35 cellular contexts compared by ENCODE assay signal in the genomic region with DNA sequence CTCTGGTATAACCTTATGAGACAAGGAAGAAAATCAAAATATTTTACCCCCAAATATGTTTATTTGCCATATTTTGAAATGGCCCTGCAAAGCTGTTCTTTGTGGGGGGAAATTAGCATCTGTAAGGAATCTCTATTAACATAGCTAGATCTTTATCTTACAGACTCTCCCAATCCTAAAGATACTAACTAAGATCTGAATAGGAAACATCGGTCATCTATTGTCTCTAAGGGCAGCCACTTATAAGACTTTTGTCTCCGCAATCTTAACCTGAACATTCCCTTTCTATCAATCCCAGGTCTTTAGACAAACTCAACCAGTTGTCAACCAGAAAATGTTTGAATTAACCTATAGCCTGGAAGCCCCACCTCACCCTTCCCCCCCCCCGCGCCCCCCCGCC.
"Had no signal": no experiment of that assay in that cellular context is flagged by ENCODE, and none has a peak within 500 bp of the region (broad histone marks: within the 10 kb centered on the region; RNA-seq: fewer than 3 reads in every experiment).

No MANE protein-coding gene starts in this region.

- DNase-seq: activated B cell treated with CpG ODN at 0.5 μM for 24 hours; activated CD4-positive, alpha-beta memory T cell treated with anti-CD3 and anti-CD28 coated beads for 36 hours; activated CD4-positive, alpha-beta T cell treated with anti-CD3 and anti-CD28 coated beads for 4 hours; activated CD4-positive, alpha-beta T cell treated with anti-CD3 and anti-CD28 coated beads, Interleukin-2, amount 10 ng/mL, durations not matched to agents 24 days and 14 days; activated CD4-positive, alpha-beta T cell treated with anti-CD3 and anti-CD28 coated beads, Interleukin-2, amount 50 U/mL, for 1 hour; activated CD4-positive, alpha-beta T cell treated with anti-CD3 and anti-CD28 coated beads, Interleukin-2, amount 50 U/mL, for 4 hours; activated CD4-positive, CD25-positive, alpha-beta regulatory T cell treated with anti-CD3 and anti-CD28 coated beads, Interleukin-2, amount 50 U/mL, for 72 hours; activated CD8-positive, alpha-beta memory T cell treated with anti-CD3 and anti-CD28 coated beads, Interleukin-2, amount 50 U/mL, for 4 hours; activated CD8-positive, alpha-beta T cell treated with anti-CD3 and anti-CD28 coated beads for 36 hours; activated effector memory CD4-positive, alpha-beta T cell treated with anti-CD3 and anti-CD28 coated beads, Interleukin-2, amount 50 U/mL, for 16 hours; activated gamma-delta T cell treated with Interleukin-2 at 50 U/mL for 16 hours; activated naive CD4-positive, alpha-beta T cell; activated naive CD4-positive, alpha-beta T cell treated with anti-CD3 and anti-CD28 coated beads for 36 hours; activated naive CD4-positive, alpha-beta T cell treated with anti-CD3 and anti-CD28 coated beads, Interleukin-2, amount 50 U/mL, for 16 hours; activated naive CD8-positive, alpha-beta T cell treated with anti-CD3 and anti-CD28 coated beads for 36 hours; activated T-cell treated with anti-CD3 and anti-CD28 coated beads for 4 hours; activated T-cell treated with anti-CD3 and anti-CD28 coated beads, Interleukin-2, amount 50 U/mL, for 1 hour; activated T-cell treated with anti-CD3 and anti-CD28 coated beads, Interleukin-2, amount 50 U/mL, for 4 hours; activated T-cell treated with anti-CD3 and anti-CD28 coated beads, Interleukin-2, amount 50 U/mL, for 72 hours; amniotic stem cell; aorta; body of pancreas; brain microvascular endothelial cell; central memory CD4-positive, alpha-beta T cell; T-helper 1 cell; T-helper 2 cell; T-helper 9 cell; WERI-Rb-1 had no signal

- H3K27ac ChIP-seq: adrenal gland, body of pancreas, brain microvascular endothelial cell, breast epithelium, WERI-Rb-1 had no signal

- H3K36me3 ChIP-seq: adrenal gland, breast epithelium had no signal

- H3K4me3 Mint-ChIP-seq: activated B cell treated with CpG ODN at 0.5 μM for 24 hours; activated CD4-positive, alpha-beta memory T cell treated with anti-CD3 and anti-CD28 coated beads for 36 hours; activated CD4-positive, alpha-beta T cell treated with anti-CD3 and anti-CD28 coated beads, Interleukin-2, amount 10 ng/mL, durations not matched to agents 24 days and 14 days; activated CD8-positive, alpha-beta T cell treated with anti-CD3 and anti-CD28 coated beads for 36 hours; activated naive CD4-positive, alpha-beta T cell treated with anti-CD3 and anti-CD28 coated beads for 36 hours; activated naive CD8-positive, alpha-beta T cell treated with anti-CD3 and anti-CD28 coated beads for 36 hours; activated T-cell treated with anti-CD3 and anti-CD28 coated beads, Interleukin-2, amount 50 U/mL, for 4 hours; activated T-cell treated with anti-CD3 and anti-CD28 coated beads, Interleukin-2, amount 50 U/mL, for 72 hours; activated T-helper 1 cell treated with anti-CD3 and anti-CD28 coated beads, Interleukin-12 subunit alpha, Interleukin-12 subunit beta, Interleukin-2, Interleukin-4 antibody, amounts not matched to agents 30 ng/mL and 10 ng/mL and 1 ng/mL, durations not matched to agents 14 hours and 24 hours and 36 hours; activated T-helper 17 cell treated with anti-CD3 and anti-CD28 coated beads, Interleukin-2, amount 50 U/mL, for 72 hours; T-helper 1 cell treated with Interleukin-12 subunit alpha and Interleukin-12 subunit beta and Interleukin-4 antibody, amounts not matched to agents 30 μg/mL and 1 μg/mL, for 36 hours; T-helper 2 cell treated with Interferon-gamma antibody and Interleukin-4, amounts not matched to agents 5 μg/mL and 100 μg/mL, for 36 hours had no signal

- H3K4me1 ChIP-seq: body of pancreas, breast epithelium had no signal

- H3K36me3 Mint-ChIP-seq: activated naive CD4-positive, alpha-beta T cell treated with anti-CD3 and anti-CD28 coated beads, Interleukin-2, amount 50 U/mL, for 72 hours had no signal

- H3K9me3 Mint-ChIP-seq: activated B cell treated with CpG ODN at 0.5 μM for 24 hours; activated CD4-positive, alpha-beta memory T cell treated with anti-CD3 and anti-CD28 coated beads for 36 hours; activated CD4-positive, alpha-beta T cell treated with anti-CD3 and anti-CD28 coated beads, Interleukin-2, amount 10 ng/mL, durations not matched to agents 24 days and 14 days; activated CD8-positive, alpha-beta T cell treated with anti-CD3 and anti-CD28 coated beads for 36 hours; activated naive CD4-positive, alpha-beta T cell treated with anti-CD3 and anti-CD28 coated beads for 36 hours; activated naive CD4-positive, alpha-beta T cell treated with anti-CD3 and anti-CD28 coated beads, Interleukin-2, amount 50 U/mL, for 72 hours; activated naive CD8-positive, alpha-beta T cell treated with anti-CD3 and anti-CD28 coated beads for 36 hours; activated T-cell treated with anti-CD3 and anti-CD28 coated beads, Interleukin-2, amount 50 U/mL, for 4 hours; activated T-cell treated with anti-CD3 and anti-CD28 coated beads, Interleukin-2, amount 50 U/mL, for 72 hours; activated T-helper 1 cell treated with anti-CD3 and anti-CD28 coated beads, Interleukin-12 subunit alpha, Interleukin-12 subunit beta, Interleukin-2, Interleukin-4 antibody, amounts not matched to agents 30 ng/mL and 10 ng/mL and 1 ng/mL, durations not matched to agents 14 hours and 24 hours and 36 hours; activated T-helper 17 cell treated with anti-CD3 and anti-CD28 coated beads, Interleukin-2, amount 50 U/mL, for 72 hours; T-helper 1 cell treated with Interleukin-12 subunit alpha and Interleukin-12 subunit beta and Interleukin-4 antibody, amounts not matched to agents 30 μg/mL and 1 μg/mL, for 36 hours; T-helper 2 cell treated with Interferon-gamma antibody and Interleukin-4, amounts not matched to agents 5 μg/mL and 100 μg/mL, for 36 hours had no signal

- H3K27ac Mint-ChIP-seq: activated B cell treated with CpG ODN at 0.5 μM for 24 hours; activated CD4-positive, alpha-beta memory T cell treated with anti-CD3 and anti-CD28 coated beads for 36 hours; activated CD4-positive, alpha-beta T cell treated with anti-CD3 and anti-CD28 coated beads, Interleukin-2, amount 10 ng/mL, durations not matched to agents 24 days and 14 days; activated CD8-positive, alpha-beta T cell treated with anti-CD3 and anti-CD28 coated beads for 36 hours; activated naive CD4-positive, alpha-beta T cell treated with anti-CD3 and anti-CD28 coated beads for 36 hours; activated naive CD4-positive, alpha-beta T cell treated with anti-CD3 and anti-CD28 coated beads, Interleukin-2, amount 50 U/mL, for 72 hours; activated naive CD8-positive, alpha-beta T cell treated with anti-CD3 and anti-CD28 coated beads for 36 hours; activated T-cell treated with anti-CD3 and anti-CD28 coated beads, Interleukin-2, amount 50 U/mL, for 72 hours; activated T-helper 1 cell treated with anti-CD3 and anti-CD28 coated beads, Interleukin-12 subunit alpha, Interleukin-12 subunit beta, Interleukin-2, Interleukin-4 antibody, amounts not matched to agents 30 ng/mL and 10 ng/mL and 1 ng/mL, durations not matched to agents 14 hours and 24 hours and 36 hours; activated T-helper 17 cell treated with anti-CD3 and anti-CD28 coated beads, Interleukin-2, amount 50 U/mL, for 72 hours; T-helper 1 cell treated with Interleukin-12 subunit alpha and Interleukin-12 subunit beta and Interleukin-4 antibody, amounts not matched to agents 30 μg/mL and 1 μg/mL, for 36 hours; T-helper 2 cell treated with Interferon-gamma antibody and Interleukin-4, amounts not matched to agents 5 μg/mL and 100 μg/mL, for 36 hours had no signal

- H3K4me1 Mint-ChIP-seq: activated B cell treated with CpG ODN at 0.5 μM for 24 hours; activated CD4-positive, alpha-beta T cell treated with anti-CD3 and anti-CD28 coated beads, Interleukin-2, amount 10 ng/mL, durations not matched to agents 24 days and 14 days; activated naive CD8-positive, alpha-beta T cell treated with anti-CD3 and anti-CD28 coated beads for 36 hours; activated T-helper 17 cell treated with anti-CD3 and anti-CD28 coated beads, Interleukin-2, amount 50 U/mL, for 72 hours had no signal

- H3K4me3 ChIP-seq: adrenal gland, body of pancreas, breast epithelium had no signal

- ATAC-seq: activated CD8-positive, alpha-beta T cell treated with anti-CD3 and anti-CD28 coated beads for 36 hours; activated naive CD4-positive, alpha-beta T cell treated with anti-CD3 and anti-CD28 coated beads, Interleukin-2, amount 50 U/mL, for 72 hours; activated T-cell treated with anti-CD3 and anti-CD28 coated beads, Interleukin-2, amount 50 U/mL, for 4 hours; activated T-cell treated with anti-CD3 and anti-CD28 coated beads, Interleukin-2, amount 50 U/mL, for 72 hours; activated T-helper 17 cell treated with anti-CD3 and anti-CD28 coated beads, Interleukin-2, amount 50 U/mL, for 72 hours; body of pancreas had no signal

- H3K9me3 ChIP-seq: adrenal gland, body of pancreas, breast epithelium had no signal

- H3K27me3 Mint-ChIP-seq: activated CD4-positive, alpha-beta memory T cell treated with anti-CD3 and anti-CD28 coated beads for 36 hours; activated CD4-positive, alpha-beta T cell treated with anti-CD3 and anti-CD28 coated beads, Interleukin-2, amount 10 ng/mL, durations not matched to agents 24 days and 14 days; activated CD8-positive, alpha-beta T cell treated with anti-CD3 and anti-CD28 coated beads for 36 hours; activated T-helper 17 cell treated with anti-CD3 and anti-CD28 coated beads, Interleukin-2, amount 50 U/mL, for 72 hours had no signal

- H3K27me3 ChIP-seq: adrenal gland, body of pancreas, brain microvascular endothelial cell, breast epithelium had no signal
